Comparison of ENCODE assay signal across 8 cellular contexts in genomic region chr17:46264456-46265198, GRCh38. TPM values are rescaled to one million over a fixed set of nuclear protein-coding genes. Genes with fewer than 3 reads are reported as not detected.
DNase-seq lines count a peak whose midpoint lies in the region; ATAC-seq and TF ChIP-seq lines count a peak whose summit lies in the region.

No MANE protein-coding gene starts in this region.

- H3K27ac ChIP-seq in breast epithelium (no peak overlapping the region), ovary (no peak overlapping the region)

- peak overlapping the region; percentile 55 for H3K27ac Mint-ChIP-seq in MCF 10A (ENCODE audit: low read depth, unreplicated experiment)
- peak overlapping the region; percentile 72 for H3K27ac Mint-ChIP-seq in stimulated activated naive CD8-positive, alpha-beta T cell treated with anti-CD3 and anti-CD28 coated beads, Interleukin-15, Interleukin-2, amounts not matched to agents 100 ng/mL and 50 ng/mL, for 24 hours

- H3K4me1 Mint-ChIP-seq in MCF 10A (ENCODE audit: insufficient read depth, unreplicated experiment), result peaks cover 31% of the 10 kb centered on the region
- peaks cover 46% of the 10 kb centered on the region for H3K4me1 Mint-ChIP-seq in stimulated activated naive CD8-positive, alpha-beta T cell treated with anti-CD3 and anti-CD28 coated beads, Interleukin-15, Interleukin-2, amounts not matched to agents 100 ng/mL and 50 ng/mL, for 24 hours (ENCODE audit: low read depth)

- no peak overlapping the region for H3K4me3 Mint-ChIP-seq in MCF 10A (ENCODE audit: unreplicated experiment)
- peak overlapping the region; percentile 49 for H3K4me3 Mint-ChIP-seq in stimulated activated naive CD8-positive, alpha-beta T cell treated with anti-CD3 and anti-CD28 coated beads, Interleukin-15, Interleukin-2, amounts not matched to agents 100 ng/mL and 50 ng/mL, for 24 hours

- H3K4me1 ChIP-seq in breast epithelium (no peaks in the 10 kb centered on the region), ovary (ENCODE audit: insufficient read depth) (peaks cover 1% of the 10 kb centered on the region)

- H3K36me3 ChIP-seq in breast epithelium (no peaks in the 10 kb centered on the region), ovary (no peaks in the 10 kb centered on the region)

- no peaks in the 10 kb centered on the region for H3K9me3 ChIP-seq in breast epithelium
- no peaks in the 10 kb centered on the region for H3K9me3 ChIP-seq in ovary

- POLR2A ChIA-PET in MCF 10A (lab: Yijun Ruan, JAX), result interaction anchor here (0.7 to 1.5 kb wide), 3 partner anchors 52 to 687 kb away, joined by 3 to 4 read pairs (median 4); no protein-coding TSS in a partner anchor

- H3K27me3 ChIP-seq in breast epithelium (no peaks in the 10 kb centered on the region), ovary (no peaks in the 10 kb centered on the region)

- no peak for TF ChIP-seq CTCF in MCF 10A (IDR thresholded peaks at IDR 0.05; ENCODE audit: unreplicated experiment)
- TF ChIP-seq CTCF in breast epithelium (IDR thresholded peaks at IDR 0.05), result no peak
- TF ChIP-seq CTCF in ovary (IDR thresholded peaks at IDR 0.05), result no peak

- TF ChIP-seq POLR2A in breast epithelium (IDR thresholded peaks at IDR 0.05) (no peak), ovary (IDR thresholded peaks at IDR 0.05) (no peak)

- 57 to 70% (median 67%) methylated on average over 3 of the region's 3 CpGs for WGBS in ovary, 3 donors

- no peaks in the 10 kb centered on the region for H3K36me3 Mint-ChIP-seq in MCF 10A (ENCODE audit: insufficient read depth, unreplicated experiment)
- no peaks in the 10 kb centered on the region for H3K36me3 Mint-ChIP-seq in stimulated activated naive CD8-positive, alpha-beta T cell treated with anti-CD3 and anti-CD28 coated beads, Interleukin-15, Interleukin-2, amounts not matched to agents 100 ng/mL and 50 ng/mL, for 24 hours (ENCODE audit: low read depth)

- DNase-seq in MCF 10A (ENCODE audit: unreplicated experiment), result peak; percentile 43
- no peak for DNase-seq in breast epithelium (ENCODE audit: low spot score in 2 of 2)
- DNase-seq in SW 1271 (lab: John Stamatoyannopoulos, UW), result peak; percentile 41 to 63
- peak; percentile 63 for DNase-seq in fibroblast of gingiva (ENCODE audit: low read depth)
- DNase-seq in ovary, result no peak
- DNase-seq in NCI-H1105 treated with DMSO at 0.1 percent for 48 hours (lab: John Stamatoyannopoulos, UW), result no peak

- no peak for ATAC-seq in HG03520 (IDR thresholded peaks at IDR 0.05; ENCODE audit: unreplicated experiment)

- H3K4me3 ChIP-seq in breast epithelium, result no peak overlapping the region
- H3K4me3 ChIP-seq in ovary, result no peak overlapping the region

- BruUV-seq in MCF 10A (replicated peaks; lab: Mats Ljungman, UMichigan), result no TSS peak

- intact Hi-C loops in MCF 10A (cut with micrococcal nuclease), result no loop called here
- intact Hi-C loops in breast epithelium (cut with DNase I; ENCODE audit: low total_unique reads), result no loop called here
- intact Hi-C loops in ovary (cut with DNase I), result loop anchor here in 1 of 4 donors (5.0 kb wide), 1 partner anchor 677 kb away; no protein-coding TSS in a partner anchor

- no peak for TF ChIP-seq EP300 in ovary (IDR thresholded peaks at IDR 0.05)

- CTCF ChIA-PET in MCF 10A (lab: Yijun Ruan, JAX), result interaction anchor here (1.0 to 2.0 kb wide), 2 partner anchors 22 to 51 kb away, joined by 3 to 5 read pairs; no protein-coding TSS in a partner anchor

- no peaks in the 10 kb centered on the region for H3K9me3 Mint-ChIP-seq in MCF 10A (ENCODE audit: unreplicated experiment)
- H3K9me3 Mint-ChIP-seq in stimulated activated naive CD8-positive, alpha-beta T cell treated with anti-CD3 and anti-CD28 coated beads, Interleukin-15, Interleukin-2, amounts not matched to agents 100 ng/mL and 50 ng/mL, for 24 hours, result no peaks in the 10 kb centered on the region

- H3K27me3 Mint-ChIP-seq in MCF 10A (ENCODE audit: insufficient read depth, unreplicated experiment), result no peaks in the 10 kb centered on the region
- peaks cover 6% of the 10 kb centered on the region for H3K27me3 Mint-ChIP-seq in stimulated activated naive CD8-positive, alpha-beta T cell treated with anti-CD3 and anti-CD28 coated beads, Interleukin-15, Interleukin-2, amounts not matched to agents 100 ng/mL and 50 ng/mL, for 24 hours

RNA-seq across cellular contexts. Expression of gene LRRC37A, which starts 30.3 kb away (rescaled TPM):
- total RNA-seq in MCF 10A (2022), result 1.7 and 1.8 TPM in 2 replicates
- 1 to 10 TPM; 1.4 to 7.8 (median 4.3) TPM for total RNA-seq in breast epithelium
- total RNA-seq in ovary, result 1 to 10 TPM in 6 of 7 donors, under 1 TPM in 1; 0.60 to 4.8 (median 2.3) TPM
- 1 to 10 TPM in 1 of 2 donors, under 1 TPM in 1; 0.68 to 1.1 TPM for polyA plus RNA-seq in ovary

Comparison
In these comparisons a context has a peak if more than half of its experiments do, and no peak if none do; other contexts are left out.
1. DNase-seq: peak in MCF 10A (single experiment), SW 1271 (2 of 2) and fibroblast of gingiva (single experiment); none in breast epithelium (0 of 2), ovary (0 of 5) and NCI-H1105 treated with DMSO at 0.1 percent for 48 hours (single experiment).